ENCODE assay signal across 9 cellular contexts in genomic region chr4:40325406-40326019, GRCh38. TPM values are rescaled to one million over a fixed set of nuclear protein-coding genes. Genes with fewer than 3 reads are reported as not detected.
DNase-seq lines count a peak whose midpoint lies in the region; ATAC-seq, FAIRE-seq and TF ChIP-seq lines count a peak whose summit lies in the region.
"Had no signal": no experiment of that assay in that cellular context is flagged by ENCODE, and none has a peak within 500 bp of the region (broad histone marks: within the 10 kb centered on the region; RNA-seq: fewer than 3 reads in every experiment).

No MANE protein-coding gene starts in this region.

- TF ChIP-seq CTCF in A549 (IDR thresholded peaks at IDR 0.05): peak; percentile 68
- TF ChIP-seq CTCF in GM13976 (IDR thresholded peaks at IDR 0.05; ENCODE audit: borderline replicate concordance, control extremely low read depth, extremely low read depth, insufficient read depth, missing control alignments): peak; percentile 59
- TF ChIP-seq CTCF in brain (conservative IDR thresholded peaks at IDR 0.05): peak; percentile 70 to 90
- TF ChIP-seq CTCF in kidney (IDR thresholded peaks at IDR 0.05; ENCODE audit: borderline replicate concordance, extremely low read depth, insufficient read depth): peak; percentile 79

- peak; percentile 85 to 90 for ATAC-seq in A549
- ATAC-seq in HG02678 (IDR thresholded peaks at IDR 0.05; ENCODE audit: unreplicated experiment): peak; percentile 87
- peak; percentile 96 to 98 (median 97) for ATAC-seq in T-cell (replicated peaks in 1 of 4)

- no peak for FAIRE-seq in A549 (lab: Jason Lieb, UNC)
- FAIRE-seq in kidney (lab: Jason Lieb, UNC): peak; percentile 80

- H3K36me3 Mint-ChIP-seq in T-cell: no peaks in the 10 kb centered on the region
- no peaks in the 10 kb centered on the region for H3K36me3 Mint-ChIP-seq in brain

- intact Hi-C loops in kidney (cut with DNase I): no loop called here

- H3K27ac Mint-ChIP-seq in T-cell (peak overlapping the region; percentile 9 to 14), brain (peak overlapping the region; percentile 89 to 97 (median 94))

- DNase-seq in A549 (ENCODE audit: low read depth in 1 of 2, low spot score in 1 of 2) (peak; percentile 59 to 73), GM13976 (ENCODE audit: low spot score) (peak; percentile 83), NCI-H1105 (lab: John Stamatoyannopoulos, UW) (peak; percentile 18), T-cell (peak in 32 of 34 experiments; percentile 43 to 78 (median 64)), kidney (no peak)
- peak; percentile 26 for DNase-seq in stimulated activated CD8-positive, alpha-beta memory T cell treated with anti-CD3 and anti-CD28 coated beads, Interleukin-4, amount 100 ng/mL, for 24 hours (ENCODE audit: low read depth)

- H3K9me3 ChIP-seq in A549 (no peaks in the 10 kb centered on the region), kidney (ENCODE audit: control insufficient read depth in 1 of 2, low read length in 2 of 2) (no peaks in the 10 kb centered on the region)

- peaks cover 21 to 31% (median 21%) of the 10 kb centered on the region in 3 donors for H3K4me1 Mint-ChIP-seq in T-cell
- peaks cover 75% of the 10 kb centered on the region for H3K4me1 Mint-ChIP-seq in brain

- CTCF ChIA-PET in A549 (lab: Yijun Ruan, JAX) (interaction anchor here (0.6 to 5.0 kb wide), 40 partner anchors 8 to 1096 kb away, joined by 3 to 45 read pairs (median 3); partner anchors contain the start of gene CHRNA9), T-cell (lab: Charles Lee) (interaction anchor here (0.6 to 2.9 kb wide), 57 partner anchors 9 to 862 kb away, joined by 3 to 35 read pairs (median 4); partner anchors contain the start of gene N4BP2 (in 1 of the 2))

- H3K27ac ChIP-seq in A549 (peak overlapping the region; percentile 4 to 75; a peak in 4 of 6 replicates), kidney (ENCODE audit: low read depth in 2 of 2, low read length in 2 of 2) (no peak overlapping the region)
- H3K27ac ChIP-seq: skin epidermis had no signal

- H3K27me3 Mint-ChIP-seq in T-cell (peaks cover 0 to 4% of the 10 kb centered on the region in 2 donors), brain (peaks cover 4% of the 10 kb centered on the region)

- H3K4me1 ChIP-seq in A549: peaks cover 42% of the 10 kb centered on the region
- peaks cover 2 to 6% of the 10 kb centered on the region in 2 donors for H3K4me1 ChIP-seq in kidney (ENCODE audit: control insufficient read depth in 1 of 2, insufficient read depth in 1 of 2, low read depth in 1 of 2, low read length in 2 of 2)

- H3K4me3 ChIP-seq in A549 (no peak overlapping the region), kidney (ENCODE audit: low read length in 2 of 2) (no peak overlapping the region)
- H3K4me3 ChIP-seq: skin epidermis had no signal

- no peak overlapping the region for H3K4me2 ChIP-seq in A549

- no peak for TF ChIP-seq POLR2A in A549 (IDR thresholded peaks at IDR 0.05; ENCODE audit: low read length)

- in situ Hi-C loops in GM13976 (cut with MboI; ENCODE audit: low sequenced_read_pairs, unreplicated experiment): no loop called here

- TF ChIP-seq RAD21 in A549 (conservative IDR thresholded peaks at IDR 0.05 in 1 of 2, IDR thresholded peaks at IDR 0.05 in 1 of 2): peak; percentile 74 to 77

- no peaks in the 10 kb centered on the region for H3K36me3 ChIP-seq in kidney (ENCODE audit: control insufficient read depth in 1 of 2, insufficient read depth in 2 of 2, low read length in 2 of 2)

- WGBS in A549 (ENCODE audit: missing lambda C conversion rate): 2% methylated on average over 2 of the region's 2 CpGs

- POLR2A ChIA-PET in A549 (lab: Yijun Ruan, JAX) (interaction anchor here (1.4 to 1.5 kb wide), 2 partner anchors 9 to 269 kb away, joined by 6 to 13 read pairs; partner anchors contain the start of gene N4BP2), T-cell (lab: Charles Lee) (interaction anchor here (0.6 to 0.8 kb wide), 8 partner anchors 13 to 128 kb away, joined by 3 to 10 read pairs (median 3); no protein-coding TSS in a partner anchor)

- no peak overlapping the region for H3K9ac ChIP-seq in kidney (ENCODE audit: low read length in 2 of 2)

- TF ChIP-seq EP300 in A549 (IDR thresholded peaks at IDR 0.05): no peak

- H3K9me3 Mint-ChIP-seq in T-cell (no peaks in the 10 kb centered on the region), brain (peaks cover 0 to under 1% (median 0%) of the 10 kb centered on the region in 5 experiments)

- no peak overlapping the region for H3K4me3 Mint-ChIP-seq in T-cell
- H3K4me3 Mint-ChIP-seq in brain: peak overlapping the region in 3 of 5 experiments; percentile 0 to 19 (median 4)

TF ChIP-seq in A549, 52 proteins besides CTCF, POLR2A, EP300 and RAD21:
- TF ChIP-seq SMC3 (IDR thresholded peaks at IDR 0.05) (peak; percentile 71), ZSCAN20 (CRISPR knock-in tag; IDR thresholded peaks at IDR 0.05) (no peak), PHF8 (IDR thresholded peaks at IDR 0.05; ENCODE audit: borderline replicate concordance, low read depth) (no peak), EHF (CRISPR knock-in tag; IDR thresholded peaks at IDR 0.05) (no peak), MAFK (IDR thresholded peaks at IDR 0.05; ENCODE audit: partially characterized antibody) (no peak), TFCP2L1 (CRISPR knock-in tag; IDR thresholded peaks at IDR 0.05) (no peak), BCL3 (IDR thresholded peaks at IDR 0.05) (no peak)

RNA-seq across cellular contexts. Expression of gene CHRNA9, which starts 9.6 kb away (rescaled TPM):
- polyA plus RNA-seq in A549 (2011; rRNA removed): 1.6 and 1.9 TPM in 2 replicates
- 0.36 and 0.70 TPM in 2 replicates for polyA plus RNA-seq in A549 (2012; cell fraction: cytosol; rRNA removed)
- 0.32 and 0.83 TPM in 2 replicates for polyA plus RNA-seq in A549 (2012; cell fraction: nucleus; rRNA removed)
- polyA plus RNA-seq in A549 (2017; fragmentation: RNase III; extraction: RNeasy Plus Mini Kit Qiagen cat#74134 plus additional on column Dnase treatment): 0.54 to 2.0 TPM (median 1.3 TPM) in 3 replicates
- polyA minus RNA-seq in A549 (2011; rRNA and poly(A)+ RNA removed): 1.2 and 2.7 TPM in 2 replicates
- under 1 TPM in 3 of 5 donors, not detected in 2; 0.10 to 0.23 (median 0.15) TPM for total RNA-seq in T-cell
- polyA plus RNA-seq in brain (ENCODE audit: insufficient read depth, low read depth, low replicate concordance): not detected
- total RNA-seq in kidney: not detected
- polyA plus RNA-seq in kidney (ENCODE audit: insufficient read depth, low read depth, low replicate concordance): not detected

Comparison
In these comparisons a context has a peak if more than half of its experiments do, and no peak if none do; other contexts are left out.
1. H3K27ac ChIP-seq: peak in A549 (2 of 2); none in kidney (0 of 2).
2. H3K4me3 Mint-ChIP-seq: peak in brain (3 of 5); none in T-cell (0 of 3).
3. Peak in every context shown above with its lines, with median percentiles within 50 percentile points of each other: ATAC-seq and CTCF ChIP-seq.